ENCODE assay signal across 11 cellular contexts in the genomic region with DNA sequence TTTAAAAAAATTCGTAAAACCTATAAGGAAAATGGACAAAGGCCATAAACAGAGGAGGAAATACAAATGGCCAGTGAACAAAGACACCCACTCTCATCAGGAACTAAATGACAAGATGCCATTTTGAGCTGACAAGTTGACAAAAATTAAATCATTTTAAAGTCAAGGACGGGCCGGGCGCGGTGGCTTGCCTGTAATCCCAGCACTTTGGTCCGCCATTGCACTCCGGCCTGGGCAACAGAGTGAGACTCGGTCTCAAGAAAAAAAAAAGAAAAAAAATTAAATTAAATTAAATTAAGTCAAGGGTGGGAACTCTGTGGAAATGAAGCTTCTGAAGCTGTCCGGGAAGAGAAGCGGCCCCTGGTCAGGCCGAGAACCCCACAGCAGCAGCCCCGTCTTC. TPM values are rescaled to one million over a fixed set of nuclear protein-coding genes. Genes with fewer than 3 reads are reported as not detected.
A peak's percentile ranks its signal among the peaks of the same experiment; 100 is the strongest.
DNase-seq lines count a peak whose midpoint lies in the region; ATAC-seq and TF ChIP-seq lines count a peak whose summit lies in the region.
"Had no signal": no experiment of that assay in that cellular context is flagged by ENCODE, and none has a peak within 500 bp of the region (broad histone marks: within the 10 kb centered on the region; RNA-seq: fewer than 3 reads in every experiment).

No MANE protein-coding gene starts in this region.

- H3K27ac Mint-ChIP-seq in activated T-helper 1 cell treated with anti-CD3 and anti-CD28 coated beads, Interleukin-12 subunit alpha, Interleukin-12 subunit beta, Interleukin-2, Interleukin-4 antibody, amounts not matched to agents 30 ng/mL and 10 ng/mL and 1 ng/mL, durations not matched to agents 14 hours and 24 hours and 36 hours, result no peak overlapping the region

- H3K4me3 ChIP-seq in ACC112 (ENCODE audit: low read depth, low read length) (peak overlapping the region; percentile 98), GM23248 (peak overlapping the region; percentile 88), astrocyte of the spinal cord (ENCODE audit: low read depth, low read length) (peak overlapping the region; percentile 50), mononuclear cell (ENCODE audit: low read length) (peak overlapping the region; percentile 97)

- peak overlapping the region; percentile 67 for H3K4me2 ChIP-seq in GM23248 (ENCODE audit: unreplicated experiment)

- peaks cover 23% of the 10 kb centered on the region for H3F3A ChIP-seq in GM23248 (ENCODE audit: insufficient read depth)

- H3K27ac ChIP-seq in ACC112 (ENCODE audit: low read depth, low read length) (no peak overlapping the region), GM23248 (peak overlapping the region; percentile 25; the same call in 1 of the 2 replicates)

- H3K36me3 ChIP-seq in ACC112 (ENCODE audit: insufficient read depth, low read length), result peaks cover 11% of the 10 kb centered on the region; the same call in 1 of the 2 replicates
- H3K36me3 ChIP-seq in GM23248 (ENCODE audit: low read depth), result peaks cover 7% of the 10 kb centered on the region

- peak overlapping the region; percentile 73 for H3K9ac ChIP-seq in GM23248

- peak overlapping the region; percentile 98 for H2AFZ ChIP-seq in ACC112 (ENCODE audit: low read length, unreplicated experiment)
- peak overlapping the region; percentile 97 for H2AFZ ChIP-seq in GM23248

- in situ Hi-C loops in GM23248 (cut with MboI), result no loop called here
- in situ Hi-C loops in astrocyte of the spinal cord (cut with HindIII; ENCODE audit: low sequenced_read_pairs), result no loop called here
- in situ Hi-C loops in GM13977 (cut with MboI; ENCODE audit: low pct_unique_long_range_greater_than_20kb, low sequenced_read_pairs, unreplicated experiment), result no loop called here

- H3K27me3 Mint-ChIP-seq in activated T-helper 1 cell treated with anti-CD3 and anti-CD28 coated beads, Interleukin-12 subunit alpha, Interleukin-12 subunit beta, Interleukin-2, Interleukin-4 antibody, amounts not matched to agents 30 ng/mL and 10 ng/mL and 1 ng/mL, durations not matched to agents 14 hours and 24 hours and 36 hours (ENCODE audit: insufficient read depth), result peaks cover 10% of the 10 kb centered on the region

- no peaks in the 10 kb centered on the region for H3K9me2 ChIP-seq in GM23248 (ENCODE audit: insufficient read depth)

- no peak for TF ChIP-seq CTCF in astrocyte of the spinal cord (IDR thresholded peaks at IDR 0.05; ENCODE audit: low read depth, low read length)
- TF ChIP-seq CTCF in GM13977 (IDR thresholded peaks at IDR 0.05; ENCODE audit: extremely low read depth, insufficient read depth, missing control alignments), result no peak

- peaks cover 17% of the 10 kb centered on the region for H3K27me3 ChIP-seq in ACC112 (ENCODE audit: insufficient read depth, low read length)
- peaks cover 12% of the 10 kb centered on the region; the same call in 1 of the 2 replicates for H3K27me3 ChIP-seq in GM23248 (replicated peaks; ENCODE audit: insufficient read depth)
- peaks cover 11% of the 10 kb centered on the region for H3K27me3 ChIP-seq in mononuclear cell (ENCODE audit: insufficient read depth, low read length)

- no peaks in the 10 kb centered on the region for H3K9me3 ChIP-seq in GM23248 (ENCODE audit: low read depth)
- no peaks in the 10 kb centered on the region for H3K9me3 ChIP-seq in mononuclear cell (ENCODE audit: low read depth, low read length)

- H3K79me2 ChIP-seq in ACC112 (ENCODE audit: control insufficient read depth, insufficient read depth, low read length, unreplicated experiment) (peaks cover 36% of the 10 kb centered on the region), GM23248 (ENCODE audit: insufficient read depth) (peaks cover 38% of the 10 kb centered on the region)

- H3K4me3 Mint-ChIP-seq in activated T-helper 1 cell treated with anti-CD3 and anti-CD28 coated beads, Interleukin-12 subunit alpha, Interleukin-12 subunit beta, Interleukin-2, Interleukin-4 antibody, amounts not matched to agents 30 ng/mL and 10 ng/mL and 1 ng/mL, durations not matched to agents 14 hours and 24 hours and 36 hours, result no peak overlapping the region

- ATAC-seq in GM18505 (IDR thresholded peaks at IDR 0.05; ENCODE audit: unreplicated experiment), result no peak

- intact Hi-C loops in activated T-helper 1 cell treated with anti-CD3 and anti-CD28 coated beads, Interleukin-12 subunit alpha, Interleukin-12 subunit beta, Interleukin-2, Interleukin-4 antibody, amounts not matched to agents 30 ng/mL and 10 ng/mL and 1 ng/mL, durations not matched to agents 14 hours and 24 hours and 36 hours (cut with micrococcal nuclease), result loop anchor here (5.0 kb wide), 1 partner anchor 389 kb away; the partner anchor contains the start of gene DNAJB6

- peaks cover 15% of the 10 kb centered on the region for H3K4me1 Mint-ChIP-seq in activated T-helper 1 cell treated with anti-CD3 and anti-CD28 coated beads, Interleukin-12 subunit alpha, Interleukin-12 subunit beta, Interleukin-2, Interleukin-4 antibody, amounts not matched to agents 30 ng/mL and 10 ng/mL and 1 ng/mL, durations not matched to agents 14 hours and 24 hours and 36 hours (ENCODE audit: low read depth)

- peaks cover 11% of the 10 kb centered on the region for H3K4me1 ChIP-seq in ACC112 (ENCODE audit: control insufficient read depth, insufficient read depth, low read length, unreplicated experiment)
- H3K4me1 ChIP-seq in GM23248 (ENCODE audit: insufficient read depth), result peaks cover 9% of the 10 kb centered on the region
- H3K4me1 ChIP-seq in mononuclear cell (ENCODE audit: insufficient read depth, low read length), result peaks cover 29% of the 10 kb centered on the region

- TF ChIP-seq POLR2A in GM18505 (IDR thresholded peaks at IDR 0.05; ENCODE audit: borderline replicate concordance, extremely low read depth, insufficient read depth, insufficient read length), result no peak

- H3K9me3 Mint-ChIP-seq in activated T-helper 1 cell treated with anti-CD3 and anti-CD28 coated beads, Interleukin-12 subunit alpha, Interleukin-12 subunit beta, Interleukin-2, Interleukin-4 antibody, amounts not matched to agents 30 ng/mL and 10 ng/mL and 1 ng/mL, durations not matched to agents 14 hours and 24 hours and 36 hours, result no peaks in the 10 kb centered on the region

- H3K36me3 Mint-ChIP-seq in activated T-helper 1 cell treated with anti-CD3 and anti-CD28 coated beads, Interleukin-12 subunit alpha, Interleukin-12 subunit beta, Interleukin-2, Interleukin-4 antibody, amounts not matched to agents 30 ng/mL and 10 ng/mL and 1 ng/mL, durations not matched to agents 14 hours and 24 hours and 36 hours (ENCODE audit: low read depth), result peaks cover 13% of the 10 kb centered on the region

- H4K20me1 ChIP-seq in GM23248 (ENCODE audit: insufficient read depth), result no peaks in the 10 kb centered on the region

- WGBS in GM23248 (ENCODE audit: low coverage in 1 of 2, low lambda C conversion rate in 2 of 2, missing lambda C conversion rate in 2 of 2), 2 experiments, result 69 to 73% methylated on average over 12 of the region's 12 CpGs

- DNase-seq in GM23248 (no peak), astrocyte of the spinal cord (ENCODE audit: low read depth, low spot score) (no peak), GM13977 (ENCODE audit: low spot score) (no peak), islet precursor cell (no peak)
- no peak for DNase-seq in activated T-helper 1 cell treated with anti-CD3 and anti-CD28 coated beads, Interleukin-12 subunit alpha, Interleukin-12 subunit beta, Interleukin-2, Interleukin-4 antibody, amounts not matched to agents 30 ng/mL and 10 ng/mL and 1 ng/mL, durations not matched to agents 14 hours and 24 hours and 36 hours (ENCODE audit: low spot score)
- DNase-seq: activated naive CD4-positive, alpha-beta T cell; NCI-H526 treated with DMSO at 0.1 percent for 48 hours; stimulated activated CD4-positive, alpha-beta T cell treated with anti-CD3 and anti-CD28 coated beads, Interleukin-12 subunit alpha, Interleukin-12 subunit beta, amount 100 ng/mL, for 4 hours had no signal

RNA-seq across cellular contexts. Expression of gene NOM1, which starts 1.2 kb away (rescaled TPM):
- total RNA-seq in GM23248 (2014; rRNA removed; shearing (Covaris generic)), result 13.7 and 17.9 TPM in 2 replicates
- polyA plus RNA-seq in GM23248 (2016; fragmentation: Nextera tagmentation; extraction: Ambion mirVana), result 9.2 TPM in 2 replicates
- total RNA-seq in mononuclear cell, result 17.3 TPM
- total RNA-seq in activated T-helper 1 cell treated with anti-CD3 and anti-CD28 coated beads, Interleukin-12 subunit alpha, Interleukin-12 subunit beta, Interleukin-2, Interleukin-4 antibody, amounts not matched to agents 30 ng/mL and 10 ng/mL and 1 ng/mL, durations not matched to agents 14 hours and 24 hours and 36 hours, result 46.4 and 50.9 TPM in 2 replicates

RNA-seq across cellular contexts. Expression of gene LMBR1, which starts 55.4 kb away (rescaled TPM):
- total RNA-seq in GM23248 (2014; rRNA removed; shearing (Covaris generic)), result 24.5 and 26.7 TPM in 2 replicates
- polyA plus RNA-seq in GM23248 (2016; fragmentation: Nextera tagmentation; extraction: Ambion mirVana), result 21.8 and 22.6 TPM in 2 replicates
- total RNA-seq in mononuclear cell, result 53.0 TPM
- total RNA-seq in activated T-helper 1 cell treated with anti-CD3 and anti-CD28 coated beads, Interleukin-12 subunit alpha, Interleukin-12 subunit beta, Interleukin-2, Interleukin-4 antibody, amounts not matched to agents 30 ng/mL and 10 ng/mL and 1 ng/mL, durations not matched to agents 14 hours and 24 hours and 36 hours, result 53.5 and 55.5 TPM in 2 replicates
